In genomic region chr7:139901840-139902370, GRCh38 we compare ENCODE assay signal across 20 cellular contexts.
"Had no signal": no experiment of that assay in that cellular context is flagged by ENCODE, and none has a peak within 500 bp of the region (broad histone marks: within the 10 kb centered on the region; RNA-seq: fewer than 3 reads in every experiment).

No MANE protein-coding gene starts in this region.

- DNase-seq: activated CD4-positive, alpha-beta T cell treated with anti-CD3 and anti-CD28 coated beads, Interleukin-2, amount 50 U/mL, for 48 hours; activated CD8-positive, alpha-beta memory T cell treated with anti-CD3 and anti-CD28 coated beads, Interleukin-2, amount 10 ng/mL, durations not matched to agents 7 days and 5 days; activated naive CD8-positive, alpha-beta T cell treated with anti-CD3 and anti-CD28 coated beads, Interleukin-2, amount 10 ng/mL, durations not matched to agents 7 days and 5 days; amygdala; dermis blood vessel endothelial cell; effector memory CD4-positive, alpha-beta T cell; heart left ventricle; left ventricle myocardium superior; stimulated activated CD4-positive, alpha-beta T cell treated with anti-CD3 and anti-CD28 coated beads, Interleukin-12 subunit alpha, Interleukin-12 subunit beta, amount 100 ng/mL, for 4 hours; stimulated activated CD4-positive, alpha-beta T cell treated with anti-CD3 and anti-CD28 coated beads, Interleukin-1b, Interleukin-23, amount 100 ng/mL, for 48 hours; stimulated activated naive CD8-positive, alpha-beta T cell treated with anti-CD3 and anti-CD28 coated beads, Interleukin-15, amount 100 ng/mL, for 72 hours; T-helper 1 cell; T1000; transverse colon; WERI-Rb-1 had no signal

- H3K4me3 Mint-ChIP-seq: activated CD8-positive, alpha-beta memory T cell treated with anti-CD3 and anti-CD28 coated beads, Interleukin-2, amount 10 ng/mL, durations not matched to agents 7 days and 5 days; activated naive CD8-positive, alpha-beta T cell treated with anti-CD3 and anti-CD28 coated beads, Interleukin-2, amount 10 ng/mL, durations not matched to agents 7 days and 5 days; stimulated activated naive CD8-positive, alpha-beta T cell treated with anti-CD3 and anti-CD28 coated beads, Interleukin-15, amount 100 ng/mL, for 72 hours had no signal

- H3K27me3 Mint-ChIP-seq: stimulated activated naive CD8-positive, alpha-beta T cell treated with anti-CD3 and anti-CD28 coated beads, Interleukin-15, amount 100 ng/mL, for 72 hours had no signal

- ATAC-seq: activated CD8-positive, alpha-beta memory T cell treated with anti-CD3 and anti-CD28 coated beads, Interleukin-2, amount 10 ng/mL, durations not matched to agents 7 days and 5 days; gastroesophageal sphincter; heart left ventricle; left ventricle myocardium superior; SK-N-SH treated with all-trans-retinoic acid at 6 μM for 48 hours; stimulated activated naive CD8-positive, alpha-beta T cell treated with anti-CD3 and anti-CD28 coated beads, Interleukin-15, amount 100 ng/mL, for 72 hours had no signal

- H3K36me3 Mint-ChIP-seq: activated CD8-positive, alpha-beta memory T cell treated with anti-CD3 and anti-CD28 coated beads, Interleukin-2, amount 10 ng/mL, durations not matched to agents 7 days and 5 days; activated naive CD8-positive, alpha-beta T cell treated with anti-CD3 and anti-CD28 coated beads, Interleukin-2, amount 10 ng/mL, durations not matched to agents 7 days and 5 days had no signal

- H3K4me3 ChIP-seq: cardiac muscle cell, esophagus muscularis mucosa, gastroesophageal sphincter, heart left ventricle, suprapubic skin, transverse colon had no signal

- H3K4me1 Mint-ChIP-seq: activated CD8-positive, alpha-beta memory T cell treated with anti-CD3 and anti-CD28 coated beads, Interleukin-2, amount 10 ng/mL, durations not matched to agents 7 days and 5 days; activated naive CD8-positive, alpha-beta T cell treated with anti-CD3 and anti-CD28 coated beads, Interleukin-2, amount 10 ng/mL, durations not matched to agents 7 days and 5 days; stimulated activated naive CD8-positive, alpha-beta T cell treated with anti-CD3 and anti-CD28 coated beads, Interleukin-15, amount 100 ng/mL, for 72 hours had no signal

- H3K4me1 ChIP-seq: esophagus muscularis mucosa, gastroesophageal sphincter, suprapubic skin, transverse colon had no signal

- H3K27me3 ChIP-seq: cardiac muscle cell, esophagus muscularis mucosa, gastroesophageal sphincter, heart left ventricle, suprapubic skin, transverse colon had no signal

- H3K27ac ChIP-seq: cardiac muscle cell, esophagus muscularis mucosa, gastroesophageal sphincter, suprapubic skin, transverse colon, WERI-Rb-1 had no signal

- H3K27ac Mint-ChIP-seq: activated CD8-positive, alpha-beta memory T cell treated with anti-CD3 and anti-CD28 coated beads, Interleukin-2, amount 10 ng/mL, durations not matched to agents 7 days and 5 days; activated naive CD8-positive, alpha-beta T cell treated with anti-CD3 and anti-CD28 coated beads, Interleukin-2, amount 10 ng/mL, durations not matched to agents 7 days and 5 days; stimulated activated naive CD8-positive, alpha-beta T cell treated with anti-CD3 and anti-CD28 coated beads, Interleukin-15, amount 100 ng/mL, for 72 hours had no signal

- H3K36me3 ChIP-seq: cardiac muscle cell, esophagus muscularis mucosa, gastroesophageal sphincter, heart left ventricle, suprapubic skin, transverse colon, WERI-Rb-1 had no signal
